In genomic region chr1:163168053-163168452, GRCh38 we compare ENCODE assay signal across 9 cellular contexts. TPM values are rescaled to one million over a fixed set of nuclear protein-coding genes. Genes with fewer than 3 reads are reported as not detected.
DNase-seq lines count a peak whose midpoint lies in the region; ATAC-seq, FAIRE-seq and TF ChIP-seq lines count a peak whose summit lies in the region.
"Had no signal": no experiment of that assay in that cellular context is flagged by ENCODE, and none has a peak within 500 bp of the region (broad histone marks: within the 10 kb centered on the region; RNA-seq: fewer than 3 reads in every experiment).

No MANE protein-coding gene starts in this region.

- peak; percentile 79 for ATAC-seq in Right ventricle myocardium superior (ENCODE audit: poor library complexity)

- in situ Hi-C loops in brain microvascular endothelial cell (cut with HindIII; ENCODE audit: low pct_ligation_motif_present, low sequenced_read_pairs), result no loop called here

- FAIRE-seq in small intestine (lab: Jason Lieb, UNC), result no peak

- no peaks in the 10 kb centered on the region for H3K36me3 ChIP-seq in brain microvascular endothelial cell (replicated peaks)
- no peaks in the 10 kb centered on the region for H3K36me3 ChIP-seq in small intestine (ENCODE audit: control insufficient read depth in 2 of 2, insufficient read depth in 2 of 2, low read length in 2 of 2)

- H3K27ac ChIP-seq in brain microvascular endothelial cell (peak overlapping the region; percentile 41), small intestine (ENCODE audit: low read depth in 1 of 2, low read length in 1 of 2) (no peak overlapping the region)

- no peaks in the 10 kb centered on the region for H3K4me1 ChIP-seq in small intestine (ENCODE audit: control insufficient read depth in 2 of 2, insufficient read depth in 1 of 2, low read depth in 1 of 2, low read length in 1 of 2)

- WGBS in small intestine, 3 donors, result 51 to 59% (median 52%) methylated on average over 1 of the region's 1 CpG

- intact Hi-C loops in Right ventricle myocardium superior (cut with DNase I) (no loop called here), cardiac septum (cut with DNase I) (no loop called here)

- no peak overlapping the region for H3K4me3 ChIP-seq in brain microvascular endothelial cell (ENCODE audit: low read depth, low read length)
- no peak overlapping the region for H3K4me3 ChIP-seq in small intestine (ENCODE audit: low read depth in 1 of 2, low read length in 2 of 2)

- no peaks in the 10 kb centered on the region for H3K9me3 ChIP-seq in small intestine (ENCODE audit: control insufficient read depth, low read depth)

- H3K27me3 ChIP-seq in brain microvascular endothelial cell (replicated peaks), result no peaks in the 10 kb centered on the region
- H3K27me3 ChIP-seq in small intestine (ENCODE audit: control insufficient read depth in 2 of 2, insufficient read depth in 2 of 2, low read length in 2 of 2), result no peaks in the 10 kb centered on the region

- no peak for TF ChIP-seq CTCF in brain microvascular endothelial cell (IDR thresholded peaks at IDR 0.05; ENCODE audit: low read depth, low read length, missing control alignments)

- DNase-seq in Right ventricle myocardium superior, result no peak
- DNase-seq in cardiac septum (ENCODE audit: low spot score), result no peak
- DNase-seq in brain microvascular endothelial cell, result peak; percentile 94
- DNase-seq in kidney tubule cell (ENCODE audit: low spot score), result peak; percentile 95
- DNase-seq in activated CD4-positive, alpha-beta T cell treated with anti-CD3 and anti-CD28 coated beads, Interleukin-2, amount 50 U/mL, for 1 hour, result no peak
- no peak for DNase-seq in stimulated activated naive CD4-positive, alpha-beta T cell treated with Interleukin-2 at 50 U/mL for 16 hours (lab: John Stamatoyannopoulos, UW)
- no peak for DNase-seq in small intestine
- no peak for DNase-seq in NCI-H2227 (lab: John Stamatoyannopoulos, UW; ENCODE audit: unreplicated experiment)

RNA-seq across cellular contexts. Expression of gene RGS5, which starts 34.7 kb away (rescaled TPM):
- total RNA-seq in Right ventricle myocardium superior, result 270 TPM
- total RNA-seq in cardiac septum, result 223 TPM
- 10 to 100 TPM in 2 of 3 donors, 1 to 10 TPM in 1; 4.0 to 24.4 (median 14.3) TPM for polyA plus RNA-seq in small intestine
- polyA plus RNA-seq: CD14-positive monocyte had no signal

Comparison
In these comparisons a context has a peak if more than half of its experiments do, and no peak if none do; other contexts are left out.
1. DNase-seq: peak in brain microvascular endothelial cell (single experiment) and kidney tubule cell (single experiment); none in Right ventricle myocardium superior (single experiment), cardiac septum (single experiment), activated CD4-positive, alpha-beta T cell treated with anti-CD3 and anti-CD28 coated beads, Interleukin-2, amount 50 U/mL, for 1 hour (single experiment), stimulated activated naive CD4-positive, alpha-beta T cell treated with Interleukin-2 at 50 U/mL for 16 hours (single experiment), small intestine (single experiment) and NCI-H2227 (single experiment).